ENCODE assay signal across 15 cellular contexts in genomic region chr1:6352138-6352563, GRCh38. TPM values are rescaled to one million over a fixed set of nuclear protein-coding genes. Genes with fewer than 3 reads are reported as not detected.
DNase-seq lines count a peak whose midpoint lies in the region; ATAC-seq and TF ChIP-seq lines count a peak whose summit lies in the region.
"Had no signal": no experiment of that assay in that cellular context is flagged by ENCODE, and none has a peak within 500 bp of the region (broad histone marks: within the 10 kb centered on the region; RNA-seq: fewer than 3 reads in every experiment).

No MANE protein-coding gene starts in this region.

- H3K4me1 ChIP-seq in GM23338 (ENCODE audit: insufficient read depth) = no peaks in the 10 kb centered on the region; the same call in 1 of the 2 replicates
- H3K4me1 ChIP-seq in mammary epithelial cell (ENCODE audit: insufficient read depth, low read length) = peaks cover 73% of the 10 kb centered on the region
- peaks cover 17 to 84% (median 67%) of the 10 kb centered on the region in 4 donors for H3K4me1 ChIP-seq in liver (ENCODE audit: control insufficient read depth in 4 of 4, insufficient read depth in 4 of 4, low read length in 3 of 4)
- peaks cover 8 to 74% (median 36%) of the 10 kb centered on the region in 6 donors for H3K4me1 ChIP-seq in spleen

- H3K4me2 ChIP-seq in GM23338 (no peak overlapping the region), mammary epithelial cell (ENCODE audit: insufficient read depth, low read depth, low read length) (no peak overlapping the region)

- H3K4me3 ChIP-seq in GM23338 = no peak overlapping the region
- H3K4me3 ChIP-seq in mammary epithelial cell (replicated peaks in 1 of 3; ENCODE audit: insufficient read depth in 1 of 3, low read depth in 2 of 3, low read length in 3 of 3) = no peak overlapping the region
- H3K4me3 ChIP-seq in liver (ENCODE audit: low read depth in 1 of 3, low read length in 3 of 3) = no peak overlapping the region
- H3K4me3 ChIP-seq in spleen = no peak overlapping the region
- H3K4me3 ChIP-seq: gastrocnemius medialis had no signal

- no peaks in the 10 kb centered on the region for H3K27me3 ChIP-seq in GM23338 (ENCODE audit: insufficient read depth)
- H3K27me3 ChIP-seq in mammary epithelial cell (ENCODE audit: insufficient read depth, low read length) = no peaks in the 10 kb centered on the region
- no peaks in the 10 kb centered on the region for H3K27me3 ChIP-seq in liver (ENCODE audit: control insufficient read depth in 4 of 4, insufficient read depth in 4 of 4, low read length in 3 of 4)
- H3K27me3 ChIP-seq in spleen (replicated peaks in 1 of 7) = no peaks in the 10 kb centered on the region
- H3K27me3 ChIP-seq: gastrocnemius medialis had no signal

- H3K9ac ChIP-seq in mammary epithelial cell (ENCODE audit: insufficient read depth, low read length) (no peak overlapping the region), liver (ENCODE audit: low read depth in 1 of 2, low read length in 2 of 2) (peak overlapping the region in 1 of 2 donors; percentile 17)

- H3K79me2 ChIP-seq in GM23338 (replicated peaks; ENCODE audit: insufficient read depth) (peaks cover 50% of the 10 kb centered on the region), mammary epithelial cell (ENCODE audit: insufficient read depth, low read length) (peaks cover 88% of the 10 kb centered on the region)

- TF ChIP-seq RAD21 in Ishikawa (IDR thresholded peaks at IDR 0.05; ENCODE audit: low read depth) (no peak), liver (IDR thresholded peaks at IDR 0.05) (no peak)

- H3K9me3 Mint-ChIP-seq in GM23338 = no peaks in the 10 kb centered on the region
- H3K9me3 Mint-ChIP-seq: activated naive CD4-positive, alpha-beta T cell treated with anti-CD3 and anti-CD28 coated beads, Interleukin-2, amount 50 U/mL, for 24 hours had no signal

- peaks cover 2% of the 10 kb centered on the region; the same call in 1 of the 3 replicates for H3K36me3 Mint-ChIP-seq in GM23338 (ENCODE audit: low read depth)
- H3K36me3 Mint-ChIP-seq: activated naive CD4-positive, alpha-beta T cell treated with anti-CD3 and anti-CD28 coated beads, Interleukin-2, amount 50 U/mL, for 24 hours had no signal

- H3K27me3 Mint-ChIP-seq in GM23338 (ENCODE audit: insufficient read depth, low read depth, poor library complexity) = peaks cover 7% of the 10 kb centered on the region
- H3K27me3 Mint-ChIP-seq: activated naive CD4-positive, alpha-beta T cell treated with anti-CD3 and anti-CD28 coated beads, Interleukin-2, amount 50 U/mL, for 24 hours; progenitor cell of endocrine pancreas had no signal

- dilution Hi-C loops in mammary epithelial cell (cut with HindIII; ENCODE audit: low sequenced_read_pairs) = no loop called here

- WGBS in mammary epithelial cell (ENCODE audit: low coverage, missing lambda C conversion rate) = 41% methylated on average over 3 of the region's 3 CpGs
- 30% methylated on average over 3 of the region's 3 CpGs for whole genome bisulfite sequencing in liver
- 75 to 84% (median 77%) methylated on average over 3 of the region's 3 CpGs for WGBS in spleen, 5 donors

- ATAC-seq in GM23338 (peak; percentile 83), HG02981 (IDR thresholded peaks at IDR 0.05; ENCODE audit: unreplicated experiment) (no peak), GM19395 (IDR thresholded peaks at IDR 0.05; ENCODE audit: unreplicated experiment) (no peak)

- no peak overlapping the region for H3K4me3 Mint-ChIP-seq in GM23338
- H3K4me3 Mint-ChIP-seq: activated naive CD4-positive, alpha-beta T cell treated with anti-CD3 and anti-CD28 coated beads, Interleukin-2, amount 50 U/mL, for 24 hours had no signal

- H3F3A ChIP-seq in GM23338 (replicated peaks; ENCODE audit: low read depth) = peaks cover 8% of the 10 kb centered on the region; the same call in 1 of the 2 replicates

- DNase-seq in GM23338 (ENCODE audit: low spot score) (peak; percentile 92), mammary epithelial cell (peak; percentile 49), spleen (no peak), UCSD-AML1 (lab: John Stamatoyannopoulos, UW; ENCODE audit: unreplicated experiment) (no peak)
- DNase-seq: activated CD8-positive, alpha-beta memory T cell treated with anti-CD3 and anti-CD28 coated beads, Interleukin-2, amount 50 U/mL, for 4 hours; NCI-H2227 treated with DMSO at 0.1 percent for 48 hours; OCI-M1; stimulated activated CD4-positive, alpha-beta T cell treated with anti-CD3 and anti-CD28 coated beads, Interleukin-12 subunit alpha, Interleukin-12 subunit beta, amount 100 ng/mL, for 4 hours had no signal

- no peak for TF ChIP-seq EP300 in Ishikawa (IDR thresholded peaks at IDR 0.05; ENCODE audit: borderline replicate concordance)

- H3K36me3 ChIP-seq in GM23338 (ENCODE audit: insufficient read depth) (no peaks in the 10 kb centered on the region), mammary epithelial cell (ENCODE audit: insufficient read depth, low read length) (peaks cover 6% of the 10 kb centered on the region), liver (ENCODE audit: control insufficient read depth in 4 of 4, insufficient read depth in 3 of 4, low read depth in 1 of 4, low read length in 3 of 4) (no peaks in the 10 kb centered on the region), spleen (no peaks in the 10 kb centered on the region)
- H3K36me3 ChIP-seq: gastrocnemius medialis had no signal

- H3K27ac ChIP-seq in GM23338 (ENCODE audit: low read depth) = peak overlapping the region; percentile 29
- H3K27ac ChIP-seq in mammary epithelial cell (ENCODE audit: insufficient read depth, low read depth, low read length) = no peak overlapping the region
- peak overlapping the region; percentile 57 to 71 for H3K27ac ChIP-seq in liver (ENCODE audit: low read depth in 1 of 2, low read length in 2 of 2)
- H3K27ac ChIP-seq in spleen = no peak overlapping the region

- no peaks in the 10 kb centered on the region for H3K9me2 ChIP-seq in GM23338 (ENCODE audit: insufficient read depth)

- no TSS peak for BruUV-seq in mammary epithelial cell (replicated peaks; lab: Mats Ljungman, UMichigan)

- peaks cover 26% of the 10 kb centered on the region for H3K4me1 Mint-ChIP-seq in GM23338

- CTCF ChIA-PET in mammary epithelial cell (lab: Charles Lee; ENCODE audit: low non-redundant PET) = no interaction called here

- TF ChIP-seq POLR2A in spleen (IDR thresholded peaks at IDR 0.05) = no peak

- H3K9me3 ChIP-seq in mammary epithelial cell (replicated peaks; ENCODE audit: insufficient read depth, low read length) (no peaks in the 10 kb centered on the region), liver (ENCODE audit: control insufficient read depth in 4 of 4, low read length in 3 of 4) (no peaks in the 10 kb centered on the region), spleen (no peaks in the 10 kb centered on the region)
- H3K9me3 ChIP-seq: gastrocnemius medialis had no signal

- H2AFZ ChIP-seq in GM23338 (no peak overlapping the region), mammary epithelial cell (ENCODE audit: low read depth, low read length) (no peak overlapping the region)

- in situ Hi-C loops in mammary epithelial cell (cut with MboI; ENCODE audit: low sequenced_read_pairs in 2 of 2) = loop anchor here in 1 of 2 donors (5.0 to 10.0 kb wide), 2 partner anchors 35 to 63 kb away; partner anchors contain the start of gene HES2

- H4K20me1 ChIP-seq in GM23338 (replicated peaks; ENCODE audit: insufficient read depth) (peaks cover 28% of the 10 kb centered on the region), mammary epithelial cell (ENCODE audit: insufficient read depth, low read length) (peaks cover 3% of the 10 kb centered on the region)

- no peak for TF ChIP-seq CTCF in GM23338 (conservative IDR thresholded peaks at IDR 0.05; ENCODE audit: low read depth in 2 of 2)
- no peak for TF ChIP-seq CTCF in mammary epithelial cell (conservative IDR thresholded peaks at IDR 0.05 in 1 of 2, IDR thresholded peaks at IDR 0.05 in 1 of 2; ENCODE audit: extremely low read depth in 1 of 2, insufficient read depth in 1 of 2, low read depth in 1 of 2, low read length in 2 of 2)
- no peak for TF ChIP-seq CTCF in liver (IDR thresholded peaks at IDR 0.05; ENCODE audit: low read depth, low read length, missing input control)
- no peak for TF ChIP-seq CTCF in spleen (IDR thresholded peaks at IDR 0.05 in 8 of 11, conservative IDR thresholded peaks at IDR 0.05 in 3 of 11)

- H3K27ac Mint-ChIP-seq in GM23338 = peak overlapping the region; percentile 91; the same call in 1 of the 2 replicates
- H3K27ac Mint-ChIP-seq: activated naive CD4-positive, alpha-beta T cell treated with anti-CD3 and anti-CD28 coated beads, Interleukin-2, amount 50 U/mL, for 24 hours; progenitor cell of endocrine pancreas had no signal

- intact Hi-C loops in mammary epithelial cell (cut with micrococcal nuclease) = no loop called here
- intact Hi-C loops in spleen (cut with DNase I; ENCODE audit: low total_unique reads) = no loop called here

TF ChIP-seq in GM23338, 12 proteins besides CTCF, POLR2A, EP300 and RAD21 (continues in another document):
- no peak for TF ChIP-seq EZH2 (IDR thresholded peaks at IDR 0.05; ENCODE audit: low read depth, unreplicated experiment)
- TF ChIP-seq POLR2AphosphoS5 (IDR thresholded peaks at IDR 0.05; ENCODE audit: low read depth) = no peak
- no peak for TF ChIP-seq ZNF114 (CRISPR knock-in tag; IDR thresholded peaks at IDR 0.05)
- TF ChIP-seq EZH2phosphoT487 (IDR thresholded peaks at IDR 0.05; ENCODE audit: unreplicated experiment) = no peak
- no peak for TF ChIP-seq CREB1 (CRISPR knock-in tag; IDR thresholded peaks at IDR 0.05; ENCODE audit: low read depth)

TF ChIP-seq in Ishikawa, 13 proteins besides CTCF, POLR2A, EP300 and RAD21 (continues in another document):
- TF ChIP-seq EGR1 (IDR thresholded peaks at IDR 0.05) = no peak
- TF ChIP-seq TAF1 (IDR thresholded peaks at IDR 0.05; ENCODE audit: low read depth) = no peak

TF ChIP-seq in liver, 16 proteins besides CTCF, POLR2A, EP300 and RAD21 (continues in another document):
- TF ChIP-seq, protein P1, sequence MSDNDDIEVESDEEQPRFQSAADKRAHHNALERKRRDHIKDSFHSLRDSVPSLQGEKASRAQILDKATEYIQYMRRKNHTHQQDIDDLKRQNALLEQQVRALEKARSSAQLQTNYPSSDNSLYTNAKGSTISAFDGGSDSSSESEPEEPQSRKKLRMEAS (IDR thresholded peaks at IDR 0.05) = no peak
- no peak for TF ChIP-seq NR2F2 (IDR thresholded peaks at IDR 0.05)
- no peak for TF ChIP-seq ATF3 (IDR thresholded peaks at IDR 0.05)
- no peak for TF ChIP-seq FOXA1 (IDR thresholded peaks at IDR 0.05)
- peak; percentile 64 to 70 for TF ChIP-seq RXRA (IDR thresholded peaks at IDR 0.05)
- TF ChIP-seq HNF4G (IDR thresholded peaks at IDR 0.05) = no peak

RNA-seq across cellular contexts. Expression of gene ACOT7, which starts 41.4 kb away (rescaled TPM):
- 167 and 172 TPM in 2 replicates for total RNA-seq in GM23338 (2014; rRNA removed; shearing (Covaris generic))
- 169 TPM in 2 replicates for polyA plus RNA-seq in GM23338 (2016; fragmentation: Nextera tagmentation; extraction: Ambion mirVana)
- 100 to 1,000 TPM in 1 of 2 donors, 10 to 100 TPM in 1; 67.2 to 193 TPM for total RNA-seq in mammary epithelial cell
- polyA plus RNA-seq in mammary epithelial cell = 365 TPM
- polyA minus RNA-seq in mammary epithelial cell = 208 TPM
- total RNA-seq in liver = 10 to 100 TPM in 1 of 2 donors, 1 to 10 TPM in 1; 8.7 to 11.0 TPM
- polyA plus RNA-seq in liver = 10 to 100 TPM in 1 of 2 donors, 1 to 10 TPM in 1; 9.7 to 14.4 TPM
- 10 to 100 TPM; 11.3 to 31.5 (median 18.1) TPM for total RNA-seq in spleen
- 10 to 100 TPM; 10.6 to 26.7 (median 22.5) TPM for polyA plus RNA-seq in spleen

Comparison
In these comparisons a context has a peak if more than half of its experiments do, and no peak if none do; other contexts are left out.
1. DNase-seq: peak in GM23338 (single experiment) and mammary epithelial cell (single experiment); none in spleen (single experiment) and UCSD-AML1 (single experiment).
2. H3K27ac ChIP-seq: peak in GM23338 (single experiment) and liver (2 of 2); none in mammary epithelial cell (single experiment) and spleen (0 of 8).